ENCODE assay signal across 17 cellular contexts in genomic region chr6:6217838-6218237, GRCh38.
DNase-seq lines count a peak whose midpoint lies in the region; ATAC-seq, FAIRE-seq and TF ChIP-seq lines count a peak whose summit lies in the region.
"Had no signal": no experiment of that assay in that cellular context is flagged by ENCODE, and none has a peak within 500 bp of the region (broad histone marks: within the 10 kb centered on the region; RNA-seq: fewer than 3 reads in every experiment).

No MANE protein-coding gene starts in this region.

- no peaks in the 10 kb centered on the region for H3F3A ChIP-seq in Loucy (ENCODE audit: low read depth)

- H3K4me1 ChIP-seq in A549 = peaks cover 4% of the 10 kb centered on the region; the same call in 1 of the 3 replicates
- H3K4me1 ChIP-seq in Loucy (ENCODE audit: insufficient read depth, low read length, poor library complexity, severe bottlenecking) = no peaks in the 10 kb centered on the region
- no peaks in the 10 kb centered on the region for H3K4me1 ChIP-seq in spleen
- H3K4me1 ChIP-seq: BLaER1 treated with 17β-estradiol and CSF1 and Interleukin-3, amounts not matched to agents 10 nM and 100 nM had no signal

- H3K4me2 ChIP-seq in A549 = peak overlapping the region; percentile 39; the same call in 2 of the 3 replicates
- no peak overlapping the region for H3K4me2 ChIP-seq in Loucy (ENCODE audit: low read depth, low read length, poor library complexity, severe bottlenecking)
- H3K4me2 ChIP-seq: BLaER1 treated with 17β-estradiol and CSF1 and Interleukin-3, amounts not matched to agents 10 nM and 100 nM had no signal

- no peaks in the 10 kb centered on the region for H4K20me1 ChIP-seq in Loucy (ENCODE audit: insufficient read depth, low read length, poor library complexity, severe bottlenecking)

- in situ Hi-C loops in KBM-7 (cut with MboI; ENCODE audit: low pct_unique_long_range_greater_than_20kb, low sequenced_read_pairs) = no loop called here

- TF ChIP-seq POLR2A in A549 (IDR thresholded peaks at IDR 0.05; ENCODE audit: low read length) (no peak), spleen (IDR thresholded peaks at IDR 0.05) (no peak)

- H3K27ac Mint-ChIP-seq in chondrocyte (ENCODE audit: unreplicated experiment) = peak overlapping the region; percentile 52
- peak overlapping the region; percentile 81 for H3K27ac Mint-ChIP-seq in nephron progenitor cell
- H3K27ac Mint-ChIP-seq: CD8-positive, alpha-beta memory T cell had no signal

- ATAC-seq in A549 = peak in 1 of 2 experiments; percentile 53; a peak in 2 of 6 replicates
- ATAC-seq in GM18909 (IDR thresholded peaks at IDR 0.05; ENCODE audit: poor library complexity, unreplicated experiment) = no peak

- H3K79me2 ChIP-seq in Loucy (ENCODE audit: insufficient read depth, low read length) = no peaks in the 10 kb centered on the region

- 37% methylated on average over 3 of the region's 3 CpGs for WGBS in A549 (ENCODE audit: missing lambda C conversion rate)
- 58 to 80% (median 75%) methylated on average over 3 of the region's 3 CpGs for WGBS in spleen, 5 donors

- intact Hi-C loops in spleen (cut with DNase I; ENCODE audit: low total_unique reads) = no loop called here

- no peak for TF ChIP-seq RAD21 in A549 (conservative IDR thresholded peaks at IDR 0.05 in 1 of 2, IDR thresholded peaks at IDR 0.05 in 1 of 2)

- no peak overlapping the region for H2AFZ ChIP-seq in Loucy (ENCODE audit: low read length)

- H3K4me3 ChIP-seq in A549 = no peak overlapping the region
- H3K4me3 ChIP-seq in Loucy (ENCODE audit: low read length, poor library complexity, severe bottlenecking) = no peak overlapping the region
- no peak overlapping the region for H3K4me3 ChIP-seq in spleen
- H3K4me3 ChIP-seq: BLaER1 treated with 17β-estradiol and CSF1 and Interleukin-3, amounts not matched to agents 10 nM and 100 nM had no signal

- DNase-seq in A549 (ENCODE audit: low read depth in 1 of 2, low spot score in 1 of 2) = no peak
- DNase-seq in chondrocyte (ENCODE audit: low spot score) = no peak
- no peak for DNase-seq in nephron progenitor cell
- DNase-seq in spleen = no peak
- no peak for DNase-seq in KBM-7
- DNase-seq: CD8-positive, alpha-beta memory T cell; HCEC 1CT; NCI-H1694 treated with DMSO at 0.1 percent for 48 hours; NCI-H510A; NCI-H748 treated with DMSO at 0.1 percent for 48 hours; NK-92 treated with Interleukin-12 subunit alpha and Interleukin-12 subunit beta, amount 100 ng/mL, for 24 hours; OCI-M1; Right ventricle myocardium superior had no signal

- TF ChIP-seq CTCF in A549 (IDR thresholded peaks at IDR 0.05) (no peak), Loucy (conservative IDR thresholded peaks at IDR 0.05; ENCODE audit: low read length) (peak; percentile 15; the same call in 1 of the 2 replicates), chondrocyte (IDR thresholded peaks at IDR 0.05) (peak; percentile 29), nephron progenitor cell (IDR thresholded peaks at IDR 0.05) (no peak), spleen (IDR thresholded peaks at IDR 0.05 in 8 of 11, conservative IDR thresholded peaks at IDR 0.05 in 3 of 11) (no peak)

- H3K36me3 ChIP-seq in Loucy (ENCODE audit: insufficient read depth, low read length) = no peaks in the 10 kb centered on the region
- no peaks in the 10 kb centered on the region for H3K36me3 ChIP-seq in spleen

- no peaks in the 10 kb centered on the region for H3K9me3 ChIP-seq in A549
- no peaks in the 10 kb centered on the region for H3K9me3 ChIP-seq in Loucy (ENCODE audit: insufficient read depth, low read depth, low read length)
- H3K9me3 ChIP-seq in spleen = no peaks in the 10 kb centered on the region
- H3K9me3 ChIP-seq: BLaER1 treated with 17β-estradiol and CSF1 and Interleukin-3, amounts not matched to agents 10 nM and 100 nM had no signal

- POLR2A ChIA-PET in A549 (lab: Yijun Ruan, JAX) = no interaction called here

- no peak overlapping the region for H3K9ac ChIP-seq in Loucy (ENCODE audit: low read depth, low read length, poor library complexity, severe bottlenecking)
- H3K9ac ChIP-seq: BLaER1 treated with 17β-estradiol and CSF1 and Interleukin-3, amounts not matched to agents 10 nM and 100 nM had no signal

- H3K4me3 Mint-ChIP-seq in chondrocyte (ENCODE audit: unreplicated experiment) (no peak overlapping the region), nephron progenitor cell (peak overlapping the region; percentile 16)
- H3K4me3 Mint-ChIP-seq: CD8-positive, alpha-beta memory T cell had no signal

- H3K27me3 Mint-ChIP-seq in chondrocyte (ENCODE audit: low read depth) (no peaks in the 10 kb centered on the region), nephron progenitor cell (ENCODE audit: low read depth, poor library complexity) (peaks cover 2% of the 10 kb centered on the region)

- no peak for FAIRE-seq in A549 (lab: Jason Lieb, UNC)
- FAIRE-seq: G401.6 had no signal

- no peak overlapping the region for H3K27ac ChIP-seq in A549
- no peak overlapping the region for H3K27ac ChIP-seq in spleen
- H3K27ac ChIP-seq: BLaER1 treated with 17β-estradiol and CSF1 and Interleukin-3, amounts not matched to agents 10 nM and 100 nM had no signal

- TF ChIP-seq EP300 in A549 (IDR thresholded peaks at IDR 0.05) = no peak

- H3K4me1 Mint-ChIP-seq in chondrocyte (ENCODE audit: low read depth) (peaks cover 28% of the 10 kb centered on the region), nephron progenitor cell (peaks cover 16% of the 10 kb centered on the region)
- H3K4me1 Mint-ChIP-seq: CD8-positive, alpha-beta memory T cell had no signal

- CTCF ChIA-PET in A549 (lab: Yijun Ruan, JAX) = no interaction called here

- H3K27me3 ChIP-seq in Loucy (ENCODE audit: insufficient read depth, low read length, poor library complexity, severe bottlenecking) (no peaks in the 10 kb centered on the region), spleen (replicated peaks in 1 of 7) (peaks cover 0 to 6% (median 0%) of the 10 kb centered on the region in 7 donors)
- H3K27me3 ChIP-seq: BLaER1 treated with 17β-estradiol and CSF1 and Interleukin-3, amounts not matched to agents 10 nM and 100 nM had no signal

- H3K9me3 Mint-ChIP-seq in chondrocyte (ENCODE audit: low read depth) = peaks cover 2% of the 10 kb centered on the region
- H3K9me3 Mint-ChIP-seq in nephron progenitor cell = peaks cover 8% of the 10 kb centered on the region

- no peaks in the 10 kb centered on the region for H3K36me3 Mint-ChIP-seq in chondrocyte (ENCODE audit: low read depth)
- H3K36me3 Mint-ChIP-seq in nephron progenitor cell (ENCODE audit: low read depth) = no peaks in the 10 kb centered on the region
- H3K36me3 Mint-ChIP-seq: CD8-positive, alpha-beta memory T cell had no signal

- no peaks in the 10 kb centered on the region for H3K9me2 ChIP-seq in Loucy (replicated peaks; ENCODE audit: low read depth, low read length)

TF ChIP-seq in A549, 52 proteins besides CTCF, POLR2A, EP300 and RAD21 (continues in another document):
- TF ChIP-seq MAFK (IDR thresholded peaks at IDR 0.05; ENCODE audit: partially characterized antibody) = no peak
- TF ChIP-seq CHD2 (IDR thresholded peaks at IDR 0.05; ENCODE audit: low read length, partially characterized antibody) = no peak
- TF ChIP-seq TP53 (CRISPR knock-in tag; IDR thresholded peaks at IDR 0.05) = no peak
- no peak for TF ChIP-seq MYC (IDR thresholded peaks at IDR 0.05; ENCODE audit: borderline replicate concordance, low read length)
- no peak for TF ChIP-seq POLR2AphosphoS2 (conservative IDR thresholded peaks at IDR 0.05; ENCODE audit: low read length)
- TF ChIP-seq REST (IDR thresholded peaks at IDR 0.05) = no peak
- TF ChIP-seq HEYL (CRISPR knock-in tag; IDR thresholded peaks at IDR 0.05) = no peak
- no peak for TF ChIP-seq TFCP2L1 (CRISPR knock-in tag; IDR thresholded peaks at IDR 0.05)
- no peak for TF ChIP-seq RNF2 (IDR thresholded peaks at IDR 0.05; ENCODE audit: borderline replicate concordance, low read depth)
- no peak for TF ChIP-seq RFX5 (IDR thresholded peaks at IDR 0.05)
- no peak for TF ChIP-seq MAZ (IDR thresholded peaks at IDR 0.05; ENCODE audit: borderline replicate concordance, low read depth, low read length)
- TF ChIP-seq EHMT2 (IDR thresholded peaks at IDR 0.05; ENCODE audit: low read depth) = no peak
- no peak for TF ChIP-seq CBX2 (IDR thresholded peaks at IDR 0.05; ENCODE audit: borderline replicate concordance, low read depth)
- no peak for TF ChIP-seq ATOH8 (CRISPR knock-in tag; IDR thresholded peaks at IDR 0.05; ENCODE audit: low read depth)
- TF ChIP-seq SREBF2 (IDR thresholded peaks at IDR 0.05) = no peak
- no peak for TF ChIP-seq NPAS2 (CRISPR knock-in tag; IDR thresholded peaks at IDR 0.05; ENCODE audit: borderline replicate concordance)
- no peak for TF ChIP-seq KDM1A (IDR thresholded peaks at IDR 0.05; ENCODE audit: low read depth)

Comparison
In these comparisons a context has a peak if more than half of its experiments do, and no peak if none do; other contexts are left out.
1. CTCF ChIP-seq: peak in Loucy (single experiment) and chondrocyte (single experiment); none in A549 (single experiment), nephron progenitor cell (single experiment) and spleen (0 of 11).